11 cellular contexts compared by ENCODE assay signal in genomic region chr1:168362991-168363390, GRCh38.
DNase-seq lines count a peak whose midpoint lies in the region; ATAC-seq and TF ChIP-seq lines count a peak whose summit lies in the region.
"Had no signal": no experiment of that assay in that cellular context is flagged by ENCODE, and none has a peak within 500 bp of the region (broad histone marks: within the 10 kb centered on the region; RNA-seq: fewer than 3 reads in every experiment).

No MANE protein-coding gene starts in this region.

- H4K20me1 ChIP-seq in KMS-11 (ENCODE audit: insufficient read depth), result no peaks in the 10 kb centered on the region

- peaks cover 3% of the 10 kb centered on the region for H3K36me3 Mint-ChIP-seq in CD4-positive, CD25-positive, alpha-beta regulatory T cell
- peaks cover 0 to 11% (median 0%) of the 10 kb centered on the region in 3 donors for H3K36me3 Mint-ChIP-seq in immature natural killer cell

- no peak overlapping the region; the same call in 1 of the 2 replicates for H3K4me2 ChIP-seq in KMS-11

- H3K36me3 ChIP-seq in CD4-positive, CD25-positive, alpha-beta regulatory T cell (ENCODE audit: control insufficient read depth, insufficient read depth, low read length), result no peaks in the 10 kb centered on the region
- H3K36me3 ChIP-seq in KMS-11 (ENCODE audit: insufficient read depth), result no peaks in the 10 kb centered on the region

- intact Hi-C loops in head of caudate nucleus (cut with DNase I), result no loop called here

- no peak for TF ChIP-seq CTCF in KMS-11 (conservative IDR thresholded peaks at IDR 0.05; ENCODE audit: low read depth, low read length)

- peaks cover 11% of the 10 kb centered on the region for H3K4me1 ChIP-seq in CD4-positive, CD25-positive, alpha-beta regulatory T cell (ENCODE audit: control insufficient read depth, insufficient read depth, low read length, poor library complexity, severe bottlenecking)
- peaks cover 19% of the 10 kb centered on the region for H3K4me1 ChIP-seq in KMS-11 (ENCODE audit: low read depth, poor library complexity, severe bottlenecking)

- peaks cover 0 to 3% (median 0%) of the 10 kb centered on the region in 7 donors for H3K9me3 Mint-ChIP-seq in CD4-positive, CD25-positive, alpha-beta regulatory T cell
- peaks cover 0 to 2% (median 0%) of the 10 kb centered on the region in 6 donors for H3K9me3 Mint-ChIP-seq in immature natural killer cell
- H3K9me3 Mint-ChIP-seq: dendritic cell treated with granulocyte-macrophage colony-stimulating factor and Interleukin-4, amounts not matched to agents 40 ng/mL and 50 ng/mL, for 4 days had no signal

- no peaks in the 10 kb centered on the region for H3K9me3 ChIP-seq in CD4-positive, CD25-positive, alpha-beta regulatory T cell (ENCODE audit: control insufficient read depth in 2 of 2, low read length in 2 of 2)

- no peak overlapping the region for H3K9ac ChIP-seq in KMS-11

- no peak overlapping the region for H2AFZ ChIP-seq in KMS-11 (ENCODE audit: low read depth)

- H3K27ac ChIP-seq in CD4-positive, CD25-positive, alpha-beta regulatory T cell (ENCODE audit: insufficient read depth, low read length, poor library complexity, severe bottlenecking), result peak overlapping the region; percentile 17
- H3K27ac ChIP-seq in KMS-11, result no peak overlapping the region

- H3K79me2 ChIP-seq in KMS-11 (ENCODE audit: insufficient read depth, low read depth), result no peaks in the 10 kb centered on the region

- peak overlapping the region; percentile 54 for H3K4me3 ChIP-seq in CD4-positive, CD25-positive, alpha-beta regulatory T cell (ENCODE audit: low read depth, low read length)
- peak overlapping the region; percentile 25 for H3K4me3 ChIP-seq in KMS-11 (IDR thresholded peaks at IDR 0.05; ENCODE audit: insufficient read depth, low read depth, low read length)

- peaks cover 10% of the 10 kb centered on the region for H3K27me3 Mint-ChIP-seq in CD4-positive, CD25-positive, alpha-beta regulatory T cell
- peaks cover 0 to 12% (median 2%) of the 10 kb centered on the region in 3 donors for H3K27me3 Mint-ChIP-seq in immature natural killer cell (ENCODE audit: low read depth in 3 of 3)

- H3K27ac Mint-ChIP-seq in CD4-positive, CD25-positive, alpha-beta regulatory T cell, result peak overlapping the region; percentile 82 to 96 (median 93)
- H3K27ac Mint-ChIP-seq in immature natural killer cell, result peak overlapping the region; percentile 87 to 99 (median 97)
- H3K27ac Mint-ChIP-seq: dendritic cell treated with granulocyte-macrophage colony-stimulating factor and Interleukin-4, amounts not matched to agents 40 ng/mL and 50 ng/mL, for 4 days had no signal

- H3K4me3 Mint-ChIP-seq in CD4-positive, CD25-positive, alpha-beta regulatory T cell, result peak overlapping the region; percentile 54 to 84 (median 70)
- peak overlapping the region; percentile 80 to 91 (median 83) for H3K4me3 Mint-ChIP-seq in immature natural killer cell
- H3K4me3 Mint-ChIP-seq: dendritic cell treated with granulocyte-macrophage colony-stimulating factor and Interleukin-4, amounts not matched to agents 40 ng/mL and 50 ng/mL, for 4 days had no signal

- H3K4me1 Mint-ChIP-seq in CD4-positive, CD25-positive, alpha-beta regulatory T cell, result peaks cover 7 to 21% (median 17%) of the 10 kb centered on the region in 4 donors
- peaks cover 66 to 75% of the 10 kb centered on the region in 2 donors for H3K4me1 Mint-ChIP-seq in immature natural killer cell

- H3K27me3 ChIP-seq in CD4-positive, CD25-positive, alpha-beta regulatory T cell (ENCODE audit: control insufficient read depth, insufficient read depth, low read length), result no peaks in the 10 kb centered on the region
- no peaks in the 10 kb centered on the region for H3K27me3 ChIP-seq in KMS-11 (ENCODE audit: insufficient read depth, low read depth)

- peak; percentile 25 to 77 (median 74) for DNase-seq in CD4-positive, CD25-positive, alpha-beta regulatory T cell
- peak; percentile 10 for DNase-seq in activated CD4-positive, alpha-beta T cell treated with anti-CD3 and anti-CD28 coated beads, Interleukin-2, amount 50 U/mL, for 1 hour
- DNase-seq in immature natural killer cell (peak; percentile 83 to 89 (median 87)), NCI-H2081 (lab: John Stamatoyannopoulos, UW) (no peak), head of caudate nucleus (no peak), KG1 (lab: John Stamatoyannopoulos, UW) (no peak)
- DNase-seq: NCI-H1417, posterior cingulate gyrus had no signal

- peak; percentile 96 to 97 for ATAC-seq in CD4-positive, CD25-positive, alpha-beta regulatory T cell (ENCODE audit: low read depth in 2 of 2)
- no peak for ATAC-seq in GM18519 (IDR thresholded peaks at IDR 0.05; ENCODE audit: low FRiP score, unreplicated experiment)

Comparison
In these comparisons a context has a peak if more than half of its experiments do, and no peak if none do; other contexts are left out.
1. DNase-seq: peak in CD4-positive, CD25-positive, alpha-beta regulatory T cell (3 of 3), activated CD4-positive, alpha-beta T cell treated with anti-CD3 and anti-CD28 coated beads, Interleukin-2, amount 50 U/mL, for 1 hour (single experiment) and immature natural killer cell (3 of 3); none in NCI-H2081 (0 of 2), head of caudate nucleus (0 of 42) and KG1 (single experiment).